Comparison of ENCODE assay signal across 15 cellular contexts in the genomic region with DNA sequence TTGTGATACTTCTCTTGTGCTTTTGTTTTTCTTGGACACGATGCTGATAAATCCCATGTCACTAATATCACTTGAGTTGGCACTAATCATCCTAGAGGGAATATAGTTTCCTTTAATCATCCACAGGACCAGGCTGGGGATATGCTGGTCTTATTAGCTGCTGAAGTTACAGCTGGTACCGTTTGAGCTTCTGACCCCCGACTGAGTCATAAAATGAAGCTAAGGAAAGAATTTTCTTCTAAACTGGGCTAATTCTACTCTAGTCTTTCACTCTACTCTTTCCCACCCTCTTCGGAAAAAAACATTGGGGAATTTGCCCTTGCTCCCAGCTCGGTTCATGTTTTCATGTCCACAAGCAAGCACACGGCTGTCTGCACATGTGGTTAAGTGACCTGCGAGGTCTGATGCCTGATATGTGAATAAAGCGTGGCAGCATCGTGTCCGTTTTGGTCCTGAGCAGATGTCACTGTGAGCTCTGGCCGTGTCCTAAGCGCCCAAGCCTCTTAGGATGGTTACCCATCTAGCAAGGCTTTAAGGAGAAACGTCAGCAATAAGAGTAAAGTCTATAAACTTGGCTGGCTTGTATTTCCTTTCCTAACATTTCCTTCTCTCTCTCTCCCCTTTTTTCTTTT.
DNase-seq lines count a peak whose midpoint lies in the region; ATAC-seq and TF ChIP-seq lines count a peak whose summit lies in the region.
"Had no signal": no experiment of that assay in that cellular context is flagged by ENCODE, and none has a peak within 500 bp of the region (broad histone marks: within the 10 kb centered on the region; RNA-seq: fewer than 3 reads in every experiment).

No MANE protein-coding gene starts in this region.

- peaks cover 0 to 95% (median 28%) of the 10 kb centered on the region in 6 donors for H3K36me3 ChIP-seq in spleen

- peak overlapping the region; percentile 39 for H3K27ac Mint-ChIP-seq in activated naive CD8-positive, alpha-beta T cell treated with anti-CD3 and anti-CD28 coated beads for 36 hours

- no peaks in the 10 kb centered on the region for H3K27me3 ChIP-seq in spleen (replicated peaks in 1 of 7)
- H3K27me3 ChIP-seq: Peyer's patch had no signal

- DNase-seq in ELR (ENCODE audit: low read depth), result peak; percentile 55
- DNase-seq in activated naive CD8-positive, alpha-beta T cell treated with anti-CD3 and anti-CD28 coated beads for 36 hours, result no peak
- no peak for DNase-seq in left ventricle myocardium superior
- no peak for DNase-seq in spleen
- DNase-seq in HT-29 (ENCODE audit: low spot score), result no peak
- DNase-seq: activated T-cell treated with anti-CD3 and anti-CD28 coated beads, Interleukin-2, amount 50 U/mL, for 1 hour; Caco-2; caudate nucleus; H9; Peyer's patch; posterior cingulate gyrus had no signal

- TF ChIP-seq POLR2A in spleen (IDR thresholded peaks at IDR 0.05), result no peak

- no peaks in the 10 kb centered on the region for H3K9me3 ChIP-seq in spleen
- H3K9me3 ChIP-seq: Caco-2, Peyer's patch had no signal

- no peak overlapping the region for H3K4me3 Mint-ChIP-seq in activated naive CD8-positive, alpha-beta T cell treated with anti-CD3 and anti-CD28 coated beads for 36 hours
- H3K4me3 Mint-ChIP-seq: H9 had no signal

- H3K4me1 ChIP-seq in spleen, result peaks cover 2 to 42% (median 12%) of the 10 kb centered on the region in 6 donors
- H3K4me1 ChIP-seq: Caco-2 had no signal

- no peaks in the 10 kb centered on the region for H3K9me3 Mint-ChIP-seq in activated naive CD8-positive, alpha-beta T cell treated with anti-CD3 and anti-CD28 coated beads for 36 hours
- H3K9me3 Mint-ChIP-seq: H9 had no signal

- ATAC-seq in left ventricle myocardium superior, result peak; percentile 13
- no peak for ATAC-seq in GM21381 (IDR thresholded peaks at IDR 0.05; ENCODE audit: unreplicated experiment)
- no peak for ATAC-seq in HG03354 (IDR thresholded peaks at IDR 0.05; ENCODE audit: poor library complexity, severe bottlenecking, unreplicated experiment)
- no peak for ATAC-seq in GM21526 (IDR thresholded peaks at IDR 0.05; ENCODE audit: low FRiP score, unreplicated experiment)
- ATAC-seq: GM12878 had no signal

- peaks cover 17% of the 10 kb centered on the region for H3K4me1 Mint-ChIP-seq in activated naive CD8-positive, alpha-beta T cell treated with anti-CD3 and anti-CD28 coated beads for 36 hours

- WGBS in spleen, 5 donors, result 78 to 92% (median 89%) methylated on average over 13 of the region's 13 CpGs

- H3K36me3 Mint-ChIP-seq in activated naive CD8-positive, alpha-beta T cell treated with anti-CD3 and anti-CD28 coated beads for 36 hours, result peaks cover 18% of the 10 kb centered on the region

- peak overlapping the region in 5 of 8 donors; percentile 6 to 36 (median 17) for H3K27ac ChIP-seq in spleen

- no peak overlapping the region for H3K4me3 ChIP-seq in spleen
- H3K4me3 ChIP-seq: GM12878, Peyer's patch had no signal

- TF ChIP-seq CTCF in spleen (IDR thresholded peaks at IDR 0.05 in 8 of 11, conservative IDR thresholded peaks at IDR 0.05 in 3 of 11), result no peak

- intact Hi-C loops in left ventricle myocardium superior (cut with micrococcal nuclease), result loop anchor here (5.0 kb wide), 1 partner anchor 260 kb away; the partner anchor contains the start of gene BHLHE40
- intact Hi-C loops in spleen (cut with DNase I; ENCODE audit: low total_unique reads), result loop anchor here (10.0 kb wide), 3 partner anchors 98 to 308 kb away; no protein-coding TSS in a partner anchor

- no peaks in the 10 kb centered on the region for H3K27me3 Mint-ChIP-seq in activated naive CD8-positive, alpha-beta T cell treated with anti-CD3 and anti-CD28 coated beads for 36 hours
